ENCODE assay signal across 22 cellular contexts in genomic region chr2:146665801-146666200, GRCh38.
DNase-seq lines count a peak whose midpoint lies in the region; ATAC-seq and TF ChIP-seq lines count a peak whose summit lies in the region.
"Had no signal": no experiment of that assay in that cellular context is flagged by ENCODE, and none has a peak within 500 bp of the region (broad histone marks: within the 10 kb centered on the region; RNA-seq: fewer than 3 reads in every experiment).

No MANE protein-coding gene starts in this region.

- DNase-seq in EL (peak; percentile 9), NCI-H226 (peak; percentile 25), choroid plexus epithelial cell (ENCODE audit: low read depth) (peak; percentile 37), iris pigment epithelial cell (ENCODE audit: low read depth) (peak; percentile 80)
- DNase-seq: AML-193; CD4-positive, alpha-beta T cell; GDM1; KBM-7; MG63; NCI-H2029; NCI-H446 treated with DMSO at 0.1 percent for 48 hours; NCI-H526; NCI-H82; NK-92 treated with Interleukin-12 subunit alpha and Interleukin-12 subunit beta, amount 100 ng/mL, for 24 hours; PC-9; SJCRH30 had no signal

- no peak overlapping the region for H3K4me3 ChIP-seq in choroid plexus epithelial cell (ENCODE audit: low read depth, low read length)
- H3K4me3 ChIP-seq: BLaER1 treated with 17β-estradiol and CSF1 and Interleukin-3, amounts not matched to agents 10 nM and 100 nM; GM12878; MG63; PC-9; SJCRH30 had no signal

- ATAC-seq in GM21447 (IDR thresholded peaks at IDR 0.05; ENCODE audit: unreplicated experiment) (no peak), GM21390 (IDR thresholded peaks at IDR 0.05; ENCODE audit: unreplicated experiment) (no peak), HG02885 (IDR thresholded peaks at IDR 0.05; ENCODE audit: poor library complexity, unreplicated experiment) (no peak)
- ATAC-seq: GM12878, Right ventricle myocardium inferior had no signal

- no peak for TF ChIP-seq CTCF in choroid plexus epithelial cell (conservative IDR thresholded peaks at IDR 0.05; ENCODE audit: low read depth, low read length)

Comparison
In these comparisons a context has a peak if more than half of its experiments do, and no peak if none do; other contexts are left out.
1. DNase-seq: peak in every context shown above with its lines; median percentile 80 in iris pigment epithelial cell; 37 in choroid plexus epithelial cell; 25 in NCI-H226; 9 in EL.